ENCODE assay signal across 19 cellular contexts in genomic region chr6:116834526-116834925, GRCh38. TPM values are rescaled to one million over a fixed set of nuclear protein-coding genes. Genes with fewer than 3 reads are reported as not detected.
"Had no signal": no experiment of that assay in that cellular context is flagged by ENCODE, and none has a peak within 500 bp of the region (broad histone marks: within the 10 kb centered on the region; RNA-seq: fewer than 3 reads in every experiment).

No MANE protein-coding gene starts in this region.

RNA-seq across cellular contexts. Expression of gene GPRC6A, which starts 5.6 kb away (rescaled TPM):
- total RNA-seq: activated naive CD4-positive, alpha-beta T cell treated with anti-CD3 and anti-CD28 coated beads for 36 hours; activated naive CD4-positive, alpha-beta T cell treated with anti-CD3 and anti-CD28 coated beads, Interleukin-2, amount 50 U/mL, for 72 hours; activated naive CD8-positive, alpha-beta T cell treated with anti-CD3 and anti-CD28 coated beads for 36 hours; activated naive CD8-positive, alpha-beta T cell treated with anti-CD3 and anti-CD28 coated beads, Interleukin-2, amount 10 ng/mL, durations not matched to agents 7 days and 5 days; activated T-cell treated with anti-CD3 and anti-CD28 coated beads, Interleukin-2, amount 50 U/mL, for 4 hours; activated T-cell treated with anti-CD3 and anti-CD28 coated beads, Interleukin-2, amount 50 U/mL, for 72 hours; activated T-helper 1 cell treated with anti-CD3 and anti-CD28 coated beads, Interleukin-12 subunit alpha, Interleukin-12 subunit beta, Interleukin-2, Interleukin-4 antibody, amounts not matched to agents 30 ng/mL and 10 ng/mL and 1 ng/mL, durations not matched to agents 14 hours and 24 hours and 36 hours; activated T-helper 17 cell treated with anti-CD3 and anti-CD28 coated beads, Interleukin-2, amount 50 U/mL, for 72 hours; activated T-helper 2 cell treated with anti-CD3 and anti-CD28 coated beads, Interferon-gamma antibody, Interleukin-2, Interleukin-4, amounts not matched to agents 10 μg/mL and 5 μg/mL and 100 μg/mL, durations not matched to agents 14 hours and 24 hours and 36 hours; aorta; ascending aorta; astrocyte; body of pancreas; breast epithelium; bronchial epithelial cell; cardiac muscle cell; cardiac septum; cerebellum; chondrocyte had no signal

RNA-seq across cellular contexts. Expression of gene RFX6, which starts 42.5 kb away (rescaled TPM):
- total RNA-seq: activated naive CD4-positive, alpha-beta T cell treated with anti-CD3 and anti-CD28 coated beads for 36 hours; activated naive CD4-positive, alpha-beta T cell treated with anti-CD3 and anti-CD28 coated beads, Interleukin-2, amount 50 U/mL, for 72 hours; activated naive CD8-positive, alpha-beta T cell treated with anti-CD3 and anti-CD28 coated beads for 36 hours; activated naive CD8-positive, alpha-beta T cell treated with anti-CD3 and anti-CD28 coated beads, Interleukin-2, amount 10 ng/mL, durations not matched to agents 7 days and 5 days; activated T-cell treated with anti-CD3 and anti-CD28 coated beads, Interleukin-2, amount 50 U/mL, for 4 hours; activated T-cell treated with anti-CD3 and anti-CD28 coated beads, Interleukin-2, amount 50 U/mL, for 72 hours; activated T-helper 1 cell treated with anti-CD3 and anti-CD28 coated beads, Interleukin-12 subunit alpha, Interleukin-12 subunit beta, Interleukin-2, Interleukin-4 antibody, amounts not matched to agents 30 ng/mL and 10 ng/mL and 1 ng/mL, durations not matched to agents 14 hours and 24 hours and 36 hours; activated T-helper 17 cell treated with anti-CD3 and anti-CD28 coated beads, Interleukin-2, amount 50 U/mL, for 72 hours; activated T-helper 2 cell treated with anti-CD3 and anti-CD28 coated beads, Interferon-gamma antibody, Interleukin-2, Interleukin-4, amounts not matched to agents 10 μg/mL and 5 μg/mL and 100 μg/mL, durations not matched to agents 14 hours and 24 hours and 36 hours; aorta; ascending aorta; astrocyte; bronchial epithelial cell; cardiac muscle cell; cardiac septum; cerebellum; chondrocyte had no signal
